Comparison of ENCODE assay signal across 13 cellular contexts in genomic region chr6:42177514-42178364, GRCh38. TPM values are rescaled to one million over a fixed set of nuclear protein-coding genes. Genes with fewer than 3 reads are reported as not detected.
DNase-seq lines count a peak whose midpoint lies in the region; FAIRE-seq and TF ChIP-seq lines count a peak whose summit lies in the region.
"Had no signal": no experiment of that assay in that cellular context is flagged by ENCODE, and none has a peak within 500 bp of the region (broad histone marks: within the 10 kb centered on the region; RNA-seq: fewer than 3 reads in every experiment).

No MANE protein-coding gene starts in this region.

- H3K36me3 ChIP-seq in astrocyte (ENCODE audit: insufficient read depth, low read length) (no peaks in the 10 kb centered on the region), Caco-2 (ENCODE audit: control insufficient read depth, insufficient read depth, low read length) (no peaks in the 10 kb centered on the region)

- H2AFZ ChIP-seq in astrocyte (ENCODE audit: low read depth, low read length) = peak overlapping the region; percentile 67

- peaks cover 2% of the 10 kb centered on the region for H3K4me1 Mint-ChIP-seq in astrocyte (ENCODE audit: low read depth, unreplicated experiment)
- H3K4me1 Mint-ChIP-seq in Caco-2 (ENCODE audit: low read depth, unreplicated experiment) = peaks cover 7% of the 10 kb centered on the region
- peaks cover 8% of the 10 kb centered on the region for H3K4me1 Mint-ChIP-seq in CD14-positive monocyte

- H4K20me1 ChIP-seq in astrocyte (ENCODE audit: insufficient read depth, low read length) = no peaks in the 10 kb centered on the region

- FAIRE-seq in astrocyte (lab: Jason Lieb, UNC) = no peak

- H3K36me3 Mint-ChIP-seq in astrocyte (ENCODE audit: low read depth, unreplicated experiment) = peaks cover 4% of the 10 kb centered on the region
- H3K36me3 Mint-ChIP-seq in Caco-2 (ENCODE audit: insufficient read depth, unreplicated experiment) = no peaks in the 10 kb centered on the region
- no peaks in the 10 kb centered on the region for H3K36me3 Mint-ChIP-seq in CD14-positive monocyte

- peak overlapping the region; percentile 77 for H3K4me2 ChIP-seq in astrocyte (ENCODE audit: low read length)

- H3K27ac Mint-ChIP-seq in astrocyte (ENCODE audit: unreplicated experiment) (no peak overlapping the region), Caco-2 (ENCODE audit: unreplicated experiment) (no peak overlapping the region), CD14-positive monocyte (no peak overlapping the region)
- H3K27ac Mint-ChIP-seq: stimulated activated naive CD8-positive, alpha-beta T cell treated with anti-CD3 and anti-CD28 coated beads, Interleukin-15, Interleukin-2, amounts not matched to agents 100 ng/mL and 50 ng/mL, for 24 hours had no signal

- no peak overlapping the region for H3K27ac ChIP-seq in astrocyte (ENCODE audit: low read depth, low read length)

- peak; percentile 4 for DNase-seq in activated T-cell treated with anti-CD3 and anti-CD28 coated beads for 24 hours (ENCODE audit: low read depth)
- DNase-seq in activated T-cell treated with anti-CD3 and anti-CD28 coated beads for 4 hours = no peak
- no peak for DNase-seq in astrocyte (ENCODE audit: low read depth)
- DNase-seq in iPS-NIHi7 (ENCODE audit: extremely low spot score) = peak; percentile 83
- peak; percentile 53 for DNase-seq in stimulated activated CD8-positive, alpha-beta memory T cell treated with anti-CD3 and anti-CD28 coated beads, Interleukin-4, amount 100 ng/mL, for 48 hours
- no peak for DNase-seq in SIG-M5 (lab: John Stamatoyannopoulos, UW)
- no peak for DNase-seq in Caco-2
- no peak for DNase-seq in CD14-positive monocyte (ENCODE audit: low spot score)
- DNase-seq: ACHN, DND-41, NCI-H1694 treated with DMSO at 0.1 percent for 48 hours, T-helper 9 cell had no signal

- no peaks in the 10 kb centered on the region for H3K79me2 ChIP-seq in astrocyte (ENCODE audit: insufficient read depth, low read length)

- POLR2A ChIA-PET in Caco-2 (lab: Charles Lee) = no interaction called here

- H3K27me3 ChIP-seq in astrocyte (ENCODE audit: insufficient read depth, low read length) = peaks cover 2% of the 10 kb centered on the region
- H3K27me3 ChIP-seq in Caco-2 (replicated peaks; ENCODE audit: control insufficient read depth, insufficient read depth, low read length) = no peaks in the 10 kb centered on the region

- no TSS peak for BruUV-seq in Caco-2 (replicated peaks; lab: Mats Ljungman, UMichigan)

- no peaks in the 10 kb centered on the region for H3K9me3 ChIP-seq in astrocyte (ENCODE audit: insufficient read depth, low read depth, low read length)
- H3K9me3 ChIP-seq in Caco-2 = no peaks in the 10 kb centered on the region

- peaks cover 5% of the 10 kb centered on the region for H3K4me1 ChIP-seq in astrocyte (ENCODE audit: insufficient read depth, low read length)
- H3K4me1 ChIP-seq in Caco-2 = no peaks in the 10 kb centered on the region

- H3K27me3 Mint-ChIP-seq in astrocyte (ENCODE audit: low read depth, unreplicated experiment) (peaks cover 15% of the 10 kb centered on the region), Caco-2 (ENCODE audit: insufficient read depth, unreplicated experiment) (no peaks in the 10 kb centered on the region), CD14-positive monocyte (ENCODE audit: low read depth in 3 of 3) (peaks cover 3 to 9% (median 5%) of the 10 kb centered on the region in 3 donors)

- no peak overlapping the region for H3K9ac ChIP-seq in astrocyte (ENCODE audit: low read length)

- TF ChIP-seq CTCF in astrocyte (IDR thresholded peaks at IDR 0.05; ENCODE audit: insufficient read depth, low read depth, low read length) (no peak), Caco-2 (IDR thresholded peaks at IDR 0.05; ENCODE audit: insufficient read depth in 1 of 2, low read depth in 1 of 2, low read length in 1 of 2, severe bottlenecking in 1 of 2, unreplicated experiment in 1 of 2) (no peak), CD14-positive monocyte (IDR thresholded peaks at IDR 0.05) (no peak)

- H3K9me3 Mint-ChIP-seq in astrocyte (ENCODE audit: unreplicated experiment) = no peaks in the 10 kb centered on the region
- no peaks in the 10 kb centered on the region for H3K9me3 Mint-ChIP-seq in Caco-2 (ENCODE audit: unreplicated experiment)
- H3K9me3 Mint-ChIP-seq in CD14-positive monocyte = no peaks in the 10 kb centered on the region
- H3K9me3 Mint-ChIP-seq: stimulated activated naive CD8-positive, alpha-beta T cell treated with anti-CD3 and anti-CD28 coated beads, Interleukin-15, Interleukin-2, amounts not matched to agents 100 ng/mL and 50 ng/mL, for 24 hours had no signal

- H3K4me3 Mint-ChIP-seq in astrocyte (ENCODE audit: unreplicated experiment) (peak overlapping the region; percentile 57), Caco-2 (ENCODE audit: unreplicated experiment) (no peak overlapping the region), CD14-positive monocyte (peak overlapping the region in 1 of 2 donors; percentile 12)
- H3K4me3 Mint-ChIP-seq: stimulated activated naive CD8-positive, alpha-beta T cell treated with anti-CD3 and anti-CD28 coated beads, Interleukin-15, Interleukin-2, amounts not matched to agents 100 ng/mL and 50 ng/mL, for 24 hours had no signal

- CTCF ChIA-PET in Caco-2 (lab: Charles Lee) = no interaction called here

- intact Hi-C loops in Caco-2 (cut with micrococcal nuclease; ENCODE audit: unreplicated experiment) (no loop called here), CD14-positive monocyte (cut with micrococcal nuclease) (no loop called here)

- H3K4me3 ChIP-seq in astrocyte (ENCODE audit: insufficient read depth, low read depth, low read length) = peak overlapping the region; percentile 12
- no peak overlapping the region for H3K4me3 ChIP-seq in Caco-2 (ENCODE audit: low read depth, low read length)

RNA-seq across cellular contexts. Expression of gene GUCA1A, which starts 4.6 kb away (rescaled TPM):
- 0.45 and 0.79 TPM in 2 replicates for total RNA-seq in astrocyte
- total RNA-seq in Caco-2 (2022) = not detected in 2 replicates
- not detected for polyA plus RNA-seq in CD14-positive monocyte

RNA-seq across cellular contexts. Expression of gene GUCA1B, which starts 17.0 kb away (rescaled TPM):
- 2.0 and 2.3 TPM in 2 replicates for total RNA-seq in astrocyte
- 0.73 and 0.77 TPM in 2 replicates for total RNA-seq in Caco-2 (2022)
- polyA plus RNA-seq in CD14-positive monocyte = under 1 TPM in 1 of 2 donors, not detected in 1; 0.20 TPM

RNA-seq across cellular contexts. Expression of gene C6orf132, which starts 35.3 kb away (rescaled TPM):
- 3.3 and 5.3 TPM in 2 replicates for total RNA-seq in astrocyte
- 56.2 and 61.2 TPM in 2 replicates for total RNA-seq in Caco-2 (2022)
- not detected for polyA plus RNA-seq in CD14-positive monocyte

RNA-seq across cellular contexts. Expression of gene MRPS10, which starts 39.9 kb away (rescaled TPM):
- total RNA-seq in astrocyte (32.1 and 32.5 TPM in 2 replicates), Caco-2 (2022) (32.3 and 38.6 TPM in 2 replicates)
- polyA plus RNA-seq in CD14-positive monocyte = 10 to 100 TPM; 31.4 to 33.0 TPM

Comparison
In these comparisons a context has a peak if more than half of its experiments do, and no peak if none do; other contexts are left out.
1. DNase-seq: peak in activated T-cell treated with anti-CD3 and anti-CD28 coated beads for 24 hours (single experiment), iPS-NIHi7 (single experiment) and stimulated activated CD8-positive, alpha-beta memory T cell treated with anti-CD3 and anti-CD28 coated beads, Interleukin-4, amount 100 ng/mL, for 48 hours (single experiment); none in activated T-cell treated with anti-CD3 and anti-CD28 coated beads for 4 hours (single experiment), astrocyte (single experiment), SIG-M5 (single experiment), Caco-2 (0 of 2) and CD14-positive monocyte (single experiment).